In the genomic region with DNA sequence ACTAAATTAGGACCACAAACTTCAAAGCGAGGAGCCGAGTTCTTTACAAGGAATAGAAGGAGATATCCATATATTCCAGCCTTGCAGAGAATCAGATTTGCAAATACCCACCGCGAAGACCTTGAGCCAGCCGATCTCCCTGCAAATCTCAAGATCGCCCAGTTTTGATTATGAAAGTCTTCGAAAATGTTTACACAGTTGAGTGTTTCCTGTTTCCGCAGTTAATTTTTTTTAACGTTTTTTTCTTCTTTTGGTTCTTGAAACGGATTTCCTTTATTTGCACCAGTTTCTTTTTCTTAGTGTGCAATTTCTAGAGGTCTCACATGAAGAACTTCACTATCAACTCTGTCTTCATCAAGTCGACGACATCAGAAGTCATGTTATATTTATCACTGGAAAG, we compare ENCODE assay signal across 1 cellular context.
TF ChIP-seq lines count a peak whose summit lies in the region.

No MANE protein-coding gene starts in this region.

TF ChIP-seq in GM23338, 12 proteins besides CTCF, POLR2A, EP300 and RAD21:
- no peak for TF ChIP-seq CREB1 (CRISPR knock-in tag; IDR thresholded peaks at IDR 0.05; ENCODE audit: low read depth)
- TF ChIP-seq ZNF331 (CRISPR knock-in tag; IDR thresholded peaks at IDR 0.05; ENCODE audit: low read depth) = no peak
- TF ChIP-seq ZNF114 (CRISPR knock-in tag; IDR thresholded peaks at IDR 0.05) = no peak
